2 cellular contexts compared by ENCODE assay signal in the genomic region with DNA sequence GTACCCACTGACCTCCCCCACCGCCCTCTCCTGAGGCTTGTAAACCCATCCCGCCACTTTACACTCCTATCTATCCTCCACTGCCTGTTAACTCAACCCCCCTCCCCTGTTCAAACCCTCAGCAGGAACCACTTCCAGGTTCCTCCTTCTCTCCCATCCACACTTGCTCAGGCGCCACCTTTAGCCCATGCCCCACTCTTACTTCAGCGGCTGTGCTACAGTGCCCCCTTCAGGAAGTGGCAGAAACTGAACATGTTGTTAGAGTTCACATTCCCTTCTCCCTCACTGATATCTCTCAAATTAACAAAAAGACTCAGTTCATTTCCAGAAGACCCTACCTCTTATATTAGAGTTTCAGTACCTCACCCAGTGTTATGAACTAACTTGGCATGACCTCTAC.
TF ChIP-seq lines count a peak whose summit lies in the region.

No MANE protein-coding gene starts in this region.

TF ChIP-seq in GM23338, 12 proteins besides CTCF, POLR2A, EP300 and RAD21 (continues in another document):
- TF ChIP-seq ZNF331 (CRISPR knock-in tag; IDR thresholded peaks at IDR 0.05; ENCODE audit: low read depth) (no peak), CREB1 (CRISPR knock-in tag; IDR thresholded peaks at IDR 0.05; ENCODE audit: low read depth) (no peak), STAT1 (IDR thresholded peaks at IDR 0.05; ENCODE audit: unreplicated experiment) (no peak), ETS1 (IDR thresholded peaks at IDR 0.05) (no peak), EZH2phosphoT487 (IDR thresholded peaks at IDR 0.05; ENCODE audit: unreplicated experiment) (no peak), REST (IDR thresholded peaks at IDR 0.05; ENCODE audit: unreplicated experiment) (no peak), JUNB (IDR thresholded peaks at IDR 0.05; ENCODE audit: unreplicated experiment) (no peak), POLR2AphosphoS5 (IDR thresholded peaks at IDR 0.05; ENCODE audit: low read depth) (no peak), ZNF114 (CRISPR knock-in tag; IDR thresholded peaks at IDR 0.05) (no peak)
- TF ChIP-seq, protein P1, sequence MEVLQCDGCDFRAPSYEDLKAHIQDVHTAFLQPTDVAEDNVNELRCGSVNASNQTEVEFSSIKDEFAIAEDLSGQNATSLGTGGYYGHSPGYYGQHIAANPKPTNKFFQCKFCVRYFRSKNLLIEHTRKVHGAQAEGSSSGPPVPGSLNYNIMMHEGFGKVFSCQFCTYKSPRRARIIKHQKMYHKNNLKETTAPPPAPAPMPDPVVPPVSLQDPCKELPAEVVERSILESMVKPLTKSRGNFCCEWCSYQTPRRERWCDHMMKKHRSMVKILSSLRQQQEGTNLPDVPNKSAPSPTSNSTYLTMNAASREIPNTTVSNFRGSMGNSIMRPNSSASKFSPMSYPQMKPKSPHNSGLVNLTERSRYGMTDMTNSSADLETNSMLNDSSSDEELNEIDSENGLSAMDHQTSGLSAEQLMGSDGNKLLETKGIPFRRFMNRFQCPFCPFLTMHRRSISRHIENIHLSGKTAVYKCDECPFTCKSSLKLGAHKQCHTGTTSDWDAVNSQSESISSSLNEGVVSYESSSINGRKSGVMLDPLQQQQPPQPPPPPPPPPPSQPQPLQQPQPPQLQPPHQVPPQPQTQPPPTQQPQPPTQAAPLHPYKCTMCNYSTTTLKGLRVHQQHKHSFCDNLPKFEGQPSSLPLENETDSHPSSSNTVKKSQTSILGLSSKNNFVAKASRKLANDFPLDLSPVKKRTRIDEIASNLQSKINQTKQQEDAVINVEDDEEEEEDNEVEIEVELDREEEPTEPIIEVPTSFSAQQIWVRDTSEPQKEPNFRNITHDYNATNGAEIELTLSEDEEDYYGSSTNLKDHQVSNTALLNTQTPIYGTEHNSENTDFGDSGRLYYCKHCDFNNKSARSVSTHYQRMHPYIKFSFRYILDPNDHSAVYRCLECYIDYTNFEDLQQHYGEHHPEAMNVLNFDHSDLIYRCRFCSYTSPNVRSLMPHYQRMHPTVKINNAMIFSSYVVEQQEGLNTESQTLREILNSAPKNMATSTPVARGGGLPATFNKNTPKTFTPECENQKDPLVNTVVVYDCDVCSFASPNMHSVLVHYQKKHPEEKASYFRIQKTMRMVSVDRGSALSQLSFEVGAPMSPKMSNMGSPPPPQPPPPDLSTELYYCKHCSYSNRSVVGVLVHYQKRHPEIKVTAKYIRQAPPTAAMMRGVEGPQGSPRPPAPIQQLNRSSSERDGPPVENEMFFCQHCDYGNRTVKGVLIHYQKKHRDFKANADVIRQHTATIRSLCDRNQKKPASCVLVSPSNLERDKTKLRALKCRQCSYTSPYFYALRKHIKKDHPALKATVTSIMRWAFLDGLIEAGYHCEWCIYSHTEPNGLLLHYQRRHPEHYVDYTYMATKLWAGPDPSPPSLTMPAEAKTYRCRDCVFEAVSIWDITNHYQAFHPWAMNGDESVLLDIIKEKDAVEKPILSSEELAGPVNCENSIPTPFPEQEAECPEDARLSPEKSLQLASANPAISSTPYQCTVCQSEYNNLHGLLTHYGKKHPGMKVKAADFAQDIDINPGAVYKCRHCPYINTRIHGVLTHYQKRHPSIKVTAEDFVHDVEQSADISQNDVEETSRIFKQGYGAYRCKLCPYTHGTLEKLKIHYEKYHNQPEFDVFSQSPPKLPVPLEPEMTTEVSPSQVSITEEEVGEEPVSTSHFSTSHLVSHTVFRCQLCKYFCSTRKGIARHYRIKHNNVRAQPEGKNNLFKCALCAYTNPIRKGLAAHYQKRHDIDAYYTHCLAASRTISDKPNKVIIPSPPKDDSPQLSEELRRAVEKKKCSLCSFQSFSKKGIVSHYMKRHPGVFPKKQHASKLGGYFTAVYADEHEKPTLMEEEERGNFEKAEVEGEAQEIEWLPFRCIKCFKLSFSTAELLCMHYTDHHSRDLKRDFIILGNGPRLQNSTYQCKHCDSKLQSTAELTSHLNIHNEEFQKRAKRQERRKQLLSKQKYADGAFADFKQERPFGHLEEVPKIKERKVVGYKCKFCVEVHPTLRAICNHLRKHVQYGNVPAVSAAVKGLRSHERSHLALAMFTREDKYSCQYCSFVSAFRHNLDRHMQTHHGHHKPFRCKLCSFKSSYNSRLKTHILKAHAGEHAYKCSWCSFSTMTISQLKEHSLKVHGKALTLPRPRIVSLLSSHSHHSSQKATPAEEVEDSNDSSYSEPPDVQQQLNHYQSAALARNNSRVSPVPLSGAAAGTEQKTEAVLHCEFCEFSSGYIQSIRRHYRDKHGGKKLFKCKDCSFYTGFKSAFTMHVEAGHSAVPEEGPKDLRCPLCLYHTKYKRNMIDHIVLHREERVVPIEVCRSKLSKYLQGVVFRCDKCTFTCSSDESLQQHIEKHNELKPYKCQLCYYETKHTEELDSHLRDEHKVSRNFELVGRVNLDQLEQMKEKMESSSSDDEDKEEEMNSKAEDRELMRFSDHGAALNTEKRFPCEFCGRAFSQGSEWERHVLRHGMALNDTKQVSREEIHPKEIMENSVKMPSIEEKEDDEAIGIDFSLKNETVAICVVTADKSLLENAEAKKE (CRISPR knock-in tag; IDR thresholded peaks at IDR 0.05), result no peak

TF ChIP-seq in H1, 55 proteins besides CTCF, POLR2A, EP300 and RAD21:
- TF ChIP-seq TAF7 (optimal IDR thresholded peaks at IDR 0.05; ENCODE audit: borderline replicate concordance, low read depth, low read length) (no peak), MAFK (IDR thresholded peaks at IDR 0.05; ENCODE audit: low read depth, low read length) (no peak), CEBPB (IDR thresholded peaks at IDR 0.05; ENCODE audit: low read depth, low read length) (no peak), FOSL1 (IDR thresholded peaks at IDR 0.05; ENCODE audit: insufficient read depth, low read depth, low read length) (no peak), ATF2 (IDR thresholded peaks at IDR 0.05; ENCODE audit: low read length) (no peak), TCF12 (IDR thresholded peaks at IDR 0.05; ENCODE audit: low read depth, low read length) (no peak), E2F6 (IDR thresholded peaks at IDR 0.05) (no peak), KDM5A (IDR thresholded peaks at IDR 0.05; ENCODE audit: low read length) (no peak), SAP30 (IDR thresholded peaks at IDR 0.05; ENCODE audit: insufficient read depth, insufficient replicate concordance, low read length) (no peak), CREB1 (IDR thresholded peaks at IDR 0.05) (no peak), CBX8 (IDR thresholded peaks at IDR 0.05; ENCODE audit: borderline replicate concordance, low read depth, low read length) (no peak), SP2 (IDR thresholded peaks at IDR 0.05; ENCODE audit: low read length) (no peak)
- TF ChIP-seq, protein P2, sequence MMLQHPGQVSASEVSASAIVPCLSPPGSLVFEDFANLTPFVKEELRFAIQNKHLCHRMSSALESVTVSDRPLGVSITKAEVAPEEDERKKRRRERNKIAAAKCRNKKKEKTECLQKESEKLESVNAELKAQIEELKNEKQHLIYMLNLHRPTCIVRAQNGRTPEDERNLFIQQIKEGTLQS (IDR thresholded peaks at IDR 0.05; ENCODE audit: insufficient read depth, low read depth, low read length), result no peak
